In the genomic region with DNA sequence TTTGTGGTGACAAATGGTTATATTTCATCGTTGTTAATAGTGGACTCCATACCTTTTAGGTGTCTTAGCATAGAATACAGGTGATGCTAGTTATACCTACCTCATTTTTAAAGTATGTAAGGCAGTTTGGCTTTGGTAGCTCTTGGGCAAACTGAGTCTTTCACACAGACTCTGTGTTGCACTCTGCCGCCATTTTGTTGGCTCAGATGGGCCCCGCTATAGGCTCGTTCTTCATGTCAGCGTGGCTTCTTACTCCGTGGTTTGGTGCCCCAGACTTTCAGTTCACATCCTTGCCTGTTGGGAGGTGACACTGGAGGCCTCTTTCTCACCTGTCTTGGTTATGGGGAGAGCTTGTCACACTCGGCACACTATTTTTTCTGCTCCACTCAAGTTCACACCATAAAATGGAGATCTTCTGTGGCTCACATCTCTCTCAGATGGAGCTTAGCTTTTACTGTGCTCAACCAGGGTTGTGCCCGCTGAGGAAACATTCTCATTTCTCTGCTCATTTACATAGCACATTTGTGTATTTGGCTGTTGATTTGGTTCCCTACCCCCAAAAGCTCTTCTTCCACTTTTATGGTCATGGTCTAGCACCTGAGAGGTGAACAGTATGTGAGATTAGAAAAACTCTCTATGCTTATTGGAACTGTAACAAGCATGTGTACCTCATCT, we compare ENCODE assay signal across 10 cellular contexts.
DNase-seq lines count a peak whose midpoint lies in the region; ATAC-seq, FAIRE-seq and TF ChIP-seq lines count a peak whose summit lies in the region.
"Had no signal": no experiment of that assay in that cellular context is flagged by ENCODE, and none has a peak within 500 bp of the region (broad histone marks: within the 10 kb centered on the region; RNA-seq: fewer than 3 reads in every experiment).

No MANE protein-coding gene starts in this region.

- no peak for TF ChIP-seq EP300 in esophagus muscularis mucosa (IDR thresholded peaks at IDR 0.05)

- WGBS in esophagus muscularis mucosa, result over 99% methylated on average over 8 of the region's 8 CpGs

- H3K36me3 ChIP-seq in esophagus muscularis mucosa (peaks cover 0 to 22% (median 12%) of the 10 kb centered on the region in 4 donors), colonic mucosa (no peaks in the 10 kb centered on the region)
- H3K36me3 ChIP-seq: neutrophil had no signal

- TF ChIP-seq CTCF in esophagus muscularis mucosa (IDR thresholded peaks at IDR 0.05), result no peak
- TF ChIP-seq CTCF in colonic mucosa (IDR thresholded peaks at IDR 0.05), result no peak

- H3K27ac ChIP-seq in esophagus muscularis mucosa (replicated peaks in 1 of 4), result peak overlapping the region; percentile 79 to 84 (median 82)
- no peak overlapping the region for H3K27ac ChIP-seq in colonic mucosa
- H3K27ac ChIP-seq: neutrophil had no signal

- no peak for TF ChIP-seq POLR2A in esophagus muscularis mucosa (IDR thresholded peaks at IDR 0.05; ENCODE audit: low read depth)

- FAIRE-seq in frontal cortex (lab: Jason Lieb, UNC), result no peak

- intact Hi-C loops in esophagus muscularis mucosa (cut with DNase I), result no loop called here
- intact Hi-C loops in colonic mucosa (cut with DNase I), result no loop called here

- H3K9ac ChIP-seq in colonic mucosa (ENCODE audit: low read depth in 2 of 2, low read length in 2 of 2), result no peak overlapping the region

- no peak overlapping the region for H3K4me3 ChIP-seq in esophagus muscularis mucosa
- no peak overlapping the region for H3K4me3 ChIP-seq in colonic mucosa

- H3K9me3 ChIP-seq in esophagus muscularis mucosa (no peaks in the 10 kb centered on the region), colonic mucosa (no peaks in the 10 kb centered on the region)
- H3K9me3 ChIP-seq: neutrophil had no signal

- ATAC-seq in GM18498 (IDR thresholded peaks at IDR 0.05; ENCODE audit: unreplicated experiment) (peak; percentile 78), GM19452 (IDR thresholded peaks at IDR 0.05; ENCODE audit: unreplicated experiment) (peak; percentile 72), HG03196 (IDR thresholded peaks at IDR 0.05; ENCODE audit: unreplicated experiment) (peak; percentile 47)

- DNase-seq in esophagus muscularis mucosa (ENCODE audit: extremely low spot score) (no peak), dermis blood vessel endothelial cell (no peak), RPMI8226 (no peak), colonic mucosa (no peak), frontal cortex (ENCODE audit: low spot score in 2 of 2) (no peak)
- DNase-seq: SW 1271 had no signal

- H3K27me3 ChIP-seq in esophagus muscularis mucosa (no peaks in the 10 kb centered on the region), colonic mucosa (no peaks in the 10 kb centered on the region)
- H3K27me3 ChIP-seq: neutrophil had no signal

- peaks cover 78 to 92% (median 87%) of the 10 kb centered on the region in 4 donors for H3K4me1 ChIP-seq in esophagus muscularis mucosa
- H3K4me1 ChIP-seq in colonic mucosa, result peaks cover 11% of the 10 kb centered on the region
